In the genomic region with DNA sequence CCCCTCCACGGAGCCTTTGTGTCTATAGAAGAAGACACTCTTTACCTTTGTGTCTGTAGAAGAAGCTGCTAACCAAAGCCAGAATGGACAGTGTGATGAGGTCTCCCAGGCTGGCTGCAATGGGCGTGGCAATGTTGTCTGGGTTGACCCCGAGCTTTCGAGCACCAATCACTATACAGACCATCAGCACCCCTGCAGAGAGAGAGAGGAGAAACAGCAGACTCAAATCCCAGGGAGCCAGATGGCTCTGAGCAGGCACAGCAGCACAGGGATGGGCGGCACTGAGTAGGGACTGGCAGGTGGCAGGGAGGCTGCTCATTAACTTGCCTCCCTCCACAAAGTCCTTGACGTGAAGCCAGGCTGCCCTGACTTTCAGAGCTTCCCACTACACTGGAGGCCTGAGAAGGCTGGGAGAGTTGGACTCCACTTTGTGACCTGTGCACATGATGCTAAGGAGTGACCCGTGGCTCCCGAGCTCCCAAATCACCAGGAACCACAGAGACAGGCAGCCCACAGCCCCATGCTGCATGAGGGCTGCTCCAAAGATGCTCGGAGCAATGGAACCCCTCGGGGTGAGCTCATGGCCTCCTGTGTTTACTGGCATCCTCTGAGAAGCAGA, we compare ENCODE assay signal across 17 cellular contexts.
A peak's percentile ranks its signal among the peaks of the same experiment; 100 is the strongest.
DNase-seq lines count a peak whose midpoint lies in the region; ATAC-seq lines count a peak whose summit lies in the region.
"Had no signal": no experiment of that assay in that cellular context is flagged by ENCODE, and none has a peak within 500 bp of the region (broad histone marks: within the 10 kb centered on the region; RNA-seq: fewer than 3 reads in every experiment).

No MANE protein-coding gene starts in this region.

- no peak for ATAC-seq in HG03045 (IDR thresholded peaks at IDR 0.05; ENCODE audit: unreplicated experiment)
- ATAC-seq: HepG2 had no signal

- DNase-seq in NCI-H446 (lab: John Stamatoyannopoulos, UW) (peak; percentile 9 to 60), NCI-H446 treated with DMSO at 0.1 percent for 48 hours (lab: John Stamatoyannopoulos, UW) (no peak), NCI-H2171 (lab: John Stamatoyannopoulos, UW) (peak; percentile 44), cerebellar cortex (ENCODE audit: low spot score) (peak; percentile 32), retina (peak; percentile 49), DMS53 (lab: John Stamatoyannopoulos, UW) (no peak), anterior cingulate cortex (lab: John Stamatoyannopoulos, UW) (no peak)
- DNase-seq: 8988T, COR-L47, DMS79 treated with DMSO at 0.1 percent for 48 hours, GDM1, MM.1S, NCI-H2081 treated with DMSO at 0.1 percent for 48 hours, NCI-H226, SIG-M5 had no signal

Comparison
In these comparisons a context has a peak if more than half of its experiments do, and no peak if none do; other contexts are left out.
1. DNase-seq: peak in NCI-H446 (2 of 2), NCI-H2171 (single experiment), cerebellar cortex (single experiment) and retina (single experiment); none in NCI-H446 treated with DMSO at 0.1 percent for 48 hours (single experiment), DMS53 (single experiment) and anterior cingulate cortex (0 of 58).